2 cellular contexts compared by ENCODE assay signal in the genomic region with DNA sequence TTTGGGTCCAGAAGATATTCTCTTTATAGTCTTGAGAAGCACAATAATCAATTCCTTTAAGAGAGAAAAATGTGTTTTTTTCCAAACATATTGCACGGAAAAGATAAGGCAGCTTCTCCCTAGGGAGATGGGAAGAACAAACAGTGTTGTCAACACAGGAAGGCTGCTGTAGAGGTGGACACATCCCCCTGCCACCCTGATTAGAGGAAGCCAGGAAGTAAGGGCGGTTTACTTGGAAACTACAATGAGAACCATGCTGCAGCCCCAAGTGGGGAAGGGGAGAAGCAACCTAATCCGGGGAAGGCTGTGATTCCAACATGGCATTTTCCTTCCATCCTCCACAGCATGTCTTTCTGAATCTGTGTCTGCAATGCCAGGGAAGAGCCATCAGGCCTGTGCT.
A peak's percentile ranks its signal among the peaks of the same experiment; 100 is the strongest.
TF ChIP-seq lines count a peak whose summit lies in the region.

No MANE protein-coding gene starts in this region.

TF ChIP-seq in GM23338, 12 proteins besides CTCF, POLR2A, EP300 and RAD21 (continued from another document):
- no peak for TF ChIP-seq REST (IDR thresholded peaks at IDR 0.05; ENCODE audit: unreplicated experiment)
TF ChIP-seq in GM23338: peak in this region for 0.

TF ChIP-seq in HepG2, 621 proteins besides CTCF, POLR2A, EP300 and RAD21 (continued from another document and continues in another):
- TF ChIP-seq, protein P1, sequence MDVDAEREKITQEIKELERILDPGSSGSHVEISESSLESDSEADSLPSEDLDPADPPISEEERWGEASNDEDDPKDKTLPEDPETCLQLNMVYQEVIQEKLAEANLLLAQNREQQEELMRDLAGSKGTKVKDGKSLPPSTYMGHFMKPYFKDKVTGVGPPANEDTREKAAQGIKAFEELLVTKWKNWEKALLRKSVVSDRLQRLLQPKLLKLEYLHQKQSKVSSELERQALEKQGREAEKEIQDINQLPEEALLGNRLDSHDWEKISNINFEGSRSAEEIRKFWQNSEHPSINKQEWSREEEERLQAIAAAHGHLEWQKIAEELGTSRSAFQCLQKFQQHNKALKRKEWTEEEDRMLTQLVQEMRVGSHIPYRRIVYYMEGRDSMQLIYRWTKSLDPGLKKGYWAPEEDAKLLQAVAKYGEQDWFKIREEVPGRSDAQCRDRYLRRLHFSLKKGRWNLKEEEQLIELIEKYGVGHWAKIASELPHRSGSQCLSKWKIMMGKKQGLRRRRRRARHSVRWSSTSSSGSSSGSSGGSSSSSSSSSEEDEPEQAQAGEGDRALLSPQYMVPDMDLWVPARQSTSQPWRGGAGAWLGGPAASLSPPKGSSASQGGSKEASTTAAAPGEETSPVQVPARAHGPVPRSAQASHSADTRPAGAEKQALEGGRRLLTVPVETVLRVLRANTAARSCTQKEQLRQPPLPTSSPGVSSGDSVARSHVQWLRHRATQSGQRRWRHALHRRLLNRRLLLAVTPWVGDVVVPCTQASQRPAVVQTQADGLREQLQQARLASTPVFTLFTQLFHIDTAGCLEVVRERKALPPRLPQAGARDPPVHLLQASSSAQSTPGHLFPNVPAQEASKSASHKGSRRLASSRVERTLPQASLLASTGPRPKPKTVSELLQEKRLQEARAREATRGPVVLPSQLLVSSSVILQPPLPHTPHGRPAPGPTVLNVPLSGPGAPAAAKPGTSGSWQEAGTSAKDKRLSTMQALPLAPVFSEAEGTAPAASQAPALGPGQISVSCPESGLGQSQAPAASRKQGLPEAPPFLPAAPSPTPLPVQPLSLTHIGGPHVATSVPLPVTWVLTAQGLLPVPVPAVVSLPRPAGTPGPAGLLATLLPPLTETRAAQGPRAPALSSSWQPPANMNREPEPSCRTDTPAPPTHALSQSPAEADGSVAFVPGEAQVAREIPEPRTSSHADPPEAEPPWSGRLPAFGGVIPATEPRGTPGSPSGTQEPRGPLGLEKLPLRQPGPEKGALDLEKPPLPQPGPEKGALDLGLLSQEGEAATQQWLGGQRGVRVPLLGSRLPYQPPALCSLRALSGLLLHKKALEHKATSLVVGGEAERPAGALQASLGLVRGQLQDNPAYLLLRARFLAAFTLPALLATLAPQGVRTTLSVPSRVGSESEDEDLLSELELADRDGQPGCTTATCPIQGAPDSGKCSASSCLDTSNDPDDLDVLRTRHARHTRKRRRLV (CRISPR knock-in tag; IDR thresholded peaks at IDR 0.05), result no peak
- TF ChIP-seq, protein P2, sequence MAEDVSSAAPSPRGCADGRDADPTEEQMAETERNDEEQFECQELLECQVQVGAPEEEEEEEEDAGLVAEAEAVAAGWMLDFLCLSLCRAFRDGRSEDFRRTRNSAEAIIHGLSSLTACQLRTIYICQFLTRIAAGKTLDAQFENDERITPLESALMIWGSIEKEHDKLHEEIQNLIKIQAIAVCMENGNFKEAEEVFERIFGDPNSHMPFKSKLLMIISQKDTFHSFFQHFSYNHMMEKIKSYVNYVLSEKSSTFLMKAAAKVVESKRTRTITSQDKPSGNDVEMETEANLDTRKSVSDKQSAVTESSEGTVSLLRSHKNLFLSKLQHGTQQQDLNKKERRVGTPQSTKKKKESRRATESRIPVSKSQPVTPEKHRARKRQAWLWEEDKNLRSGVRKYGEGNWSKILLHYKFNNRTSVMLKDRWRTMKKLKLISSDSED (CRISPR knock-in tag; IDR thresholded peaks at IDR 0.05), result no peak
- TF ChIP-seq HOXA3 (CRISPR knock-in tag; IDR thresholded peaks at IDR 0.05) (0 out of 2 replicates have a peak, but pooled peaks have one; percentile 22), FIP1L1 (IDR thresholded peaks at IDR 0.05; ENCODE audit: borderline replicate concordance, insufficient read depth, low read depth, low read length) (no peak), POLR2G (IDR thresholded peaks at IDR 0.05; ENCODE audit: low read depth, low read length) (peak; percentile 47; the same call in 1 of the 2 replicates), RFX5 (IDR thresholded peaks at IDR 0.05; ENCODE audit: low read depth, low read length) (no peak), RARG (CRISPR knock-in tag; IDR thresholded peaks at IDR 0.05; ENCODE audit: low read depth) (no peak), KDM5B (CRISPR knock-in tag; IDR thresholded peaks at IDR 0.05; ENCODE audit: borderline replicate concordance) (no peak), ATF7-NPFF (CRISPR knock-in tag; IDR thresholded peaks at IDR 0.05; ENCODE audit: low read depth) (no peak), ZBTB25 (CRISPR knock-in tag; IDR thresholded peaks at IDR 0.05) (peak; percentile 26; the same call in 1 of the 2 replicates), GATAD2A (CRISPR knock-in tag; IDR thresholded peaks at IDR 0.05) (peak; percentile 90), CEBPB (IDR thresholded peaks at IDR 0.05; ENCODE audit: borderline replicate concordance, low read depth, low read length) (no peak), POGZ (CRISPR knock-in tag; IDR thresholded peaks at IDR 0.05) (peak; percentile 90), FOXC1 (CRISPR knock-in tag; IDR thresholded peaks at IDR 0.05; ENCODE audit: borderline replicate concordance) (no peak), ZNF138 (CRISPR knock-in tag; IDR thresholded peaks at IDR 0.05; ENCODE audit: low read depth) (no peak), HES4 (CRISPR knock-in tag; IDR thresholded peaks at IDR 0.05; ENCODE audit: borderline replicate concordance) (no peak), KMT2A (CRISPR knock-in tag; IDR thresholded peaks at IDR 0.05) (no peak), SOX6 (IDR thresholded peaks at IDR 0.05) (no peak), SOX6 (CRISPR knock-in tag; IDR thresholded peaks at IDR 0.05) (peak; percentile 74), ZNF160 (CRISPR knock-in tag; IDR thresholded peaks at IDR 0.05) (no peak), ZNF709 (CRISPR knock-in tag; IDR thresholded peaks at IDR 0.05) (no peak), RORA (CRISPR knock-in tag; IDR thresholded peaks at IDR 0.05) (no peak), SIN3B (IDR thresholded peaks at IDR 0.05; ENCODE audit: low read length) (no peak), MXI1 (IDR thresholded peaks at IDR 0.05; ENCODE audit: borderline replicate concordance, low read depth, low read length) (no peak), ZNF468 (CRISPR knock-in tag; IDR thresholded peaks at IDR 0.05) (no peak), ZNF180 (CRISPR knock-in tag; IDR thresholded peaks at IDR 0.05; ENCODE audit: borderline replicate concordance, low read depth) (no peak), PHF21A (CRISPR knock-in tag; IDR thresholded peaks at IDR 0.05) (peak; percentile 25; the same call in 1 of the 2 replicates), TRIM24 (CRISPR knock-in tag; IDR thresholded peaks at IDR 0.05) (no peak), PAF1 (CRISPR knock-in tag; IDR thresholded peaks at IDR 0.05) (no peak), MLX (CRISPR knock-in tag; IDR thresholded peaks at IDR 0.05) (0 out of 2 replicates have a peak, but pooled peaks have one; percentile 22), KLF13 (CRISPR knock-in tag; IDR thresholded peaks at IDR 0.05) (no peak), CBFB (CRISPR knock-in tag; IDR thresholded peaks at IDR 0.05) (no peak), ZMAT3 (CRISPR knock-in tag; conservative IDR thresholded peaks at IDR 0.05) (no peak), SATB2 (CRISPR knock-in tag; IDR thresholded peaks at IDR 0.05) (no peak), ZFP36L1 (CRISPR knock-in tag; IDR thresholded peaks at IDR 0.05) (no peak), NFIC (IDR thresholded peaks at IDR 0.05; ENCODE audit: low read length) (no peak), WIZ (CRISPR knock-in tag; IDR thresholded peaks at IDR 0.05) (no peak), TFDP1 (CRISPR knock-in tag; IDR thresholded peaks at IDR 0.05; ENCODE audit: borderline replicate concordance) (peak; percentile 42; the same call in 1 of the 2 replicates), RFXAP (CRISPR knock-in tag; IDR thresholded peaks at IDR 0.05; ENCODE audit: borderline replicate concordance) (no peak), ZNF30 (CRISPR knock-in tag; IDR thresholded peaks at IDR 0.05) (no peak), ZNF383 (CRISPR knock-in tag; IDR thresholded peaks at IDR 0.05; ENCODE audit: borderline replicate concordance) (no peak), HMG20A (CRISPR knock-in tag; IDR thresholded peaks at IDR 0.05; ENCODE audit: borderline replicate concordance) (peak; percentile 66; the same call in 1 of the 2 replicates), ZNF550 (CRISPR knock-in tag; IDR thresholded peaks at IDR 0.05; ENCODE audit: borderline replicate concordance) (no peak), ZNF558 (CRISPR knock-in tag; IDR thresholded peaks at IDR 0.05; ENCODE audit: borderline replicate concordance) (no peak), SSRP1 (CRISPR knock-in tag; IDR thresholded peaks at IDR 0.05) (0 out of 2 replicates have a peak, but pooled peaks have one; percentile 28), ZNF781 (CRISPR knock-in tag; IDR thresholded peaks at IDR 0.05; ENCODE audit: borderline replicate concordance, not compliant biosample characterization) (peak; percentile 41), ONECUT2 (CRISPR knock-in tag; IDR thresholded peaks at IDR 0.05) (no peak), PCBP2 (optimal IDR thresholded peaks at IDR 0.05; ENCODE audit: low read depth, low read length, poor library complexity, severe bottlenecking) (no peak)
- TF ChIP-seq, protein P3, sequence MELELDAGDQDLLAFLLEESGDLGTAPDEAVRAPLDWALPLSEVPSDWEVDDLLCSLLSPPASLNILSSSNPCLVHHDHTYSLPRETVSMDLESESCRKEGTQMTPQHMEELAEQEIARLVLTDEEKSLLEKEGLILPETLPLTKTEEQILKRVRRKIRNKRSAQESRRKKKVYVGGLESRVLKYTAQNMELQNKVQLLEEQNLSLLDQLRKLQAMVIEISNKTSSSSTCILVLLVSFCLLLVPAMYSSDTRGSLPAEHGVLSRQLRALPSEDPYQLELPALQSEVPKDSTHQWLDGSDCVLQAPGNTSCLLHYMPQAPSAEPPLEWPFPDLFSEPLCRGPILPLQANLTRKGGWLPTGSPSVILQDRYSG (CRISPR knock-in tag; IDR thresholded peaks at IDR 0.05), result no peak
- TF ChIP-seq, protein P4, sequence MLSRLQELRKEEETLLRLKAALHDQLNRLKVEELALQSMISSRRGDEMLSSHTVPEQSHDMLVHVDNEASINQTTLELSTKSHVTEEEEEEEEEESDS (CRISPR knock-in tag; IDR thresholded peaks at IDR 0.05; ENCODE audit: borderline replicate concordance), result no peak
- TF ChIP-seq, protein P5, sequence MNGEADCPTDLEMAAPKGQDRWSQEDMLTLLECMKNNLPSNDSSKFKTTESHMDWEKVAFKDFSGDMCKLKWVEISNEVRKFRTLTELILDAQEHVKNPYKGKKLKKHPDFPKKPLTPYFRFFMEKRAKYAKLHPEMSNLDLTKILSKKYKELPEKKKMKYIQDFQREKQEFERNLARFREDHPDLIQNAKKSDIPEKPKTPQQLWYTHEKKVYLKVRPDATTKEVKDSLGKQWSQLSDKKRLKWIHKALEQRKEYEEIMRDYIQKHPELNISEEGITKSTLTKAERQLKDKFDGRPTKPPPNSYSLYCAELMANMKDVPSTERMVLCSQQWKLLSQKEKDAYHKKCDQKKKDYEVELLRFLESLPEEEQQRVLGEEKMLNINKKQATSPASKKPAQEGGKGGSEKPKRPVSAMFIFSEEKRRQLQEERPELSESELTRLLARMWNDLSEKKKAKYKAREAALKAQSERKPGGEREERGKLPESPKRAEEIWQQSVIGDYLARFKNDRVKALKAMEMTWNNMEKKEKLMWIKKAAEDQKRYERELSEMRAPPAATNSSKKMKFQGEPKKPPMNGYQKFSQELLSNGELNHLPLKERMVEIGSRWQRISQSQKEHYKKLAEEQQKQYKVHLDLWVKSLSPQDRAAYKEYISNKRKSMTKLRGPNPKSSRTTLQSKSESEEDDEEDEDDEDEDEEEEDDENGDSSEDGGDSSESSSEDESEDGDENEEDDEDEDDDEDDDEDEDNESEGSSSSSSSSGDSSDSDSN (CRISPR knock-in tag; IDR thresholded peaks at IDR 0.05), result no peak; the same call in 1 of the 2 replicates
- TF ChIP-seq, protein P6, sequence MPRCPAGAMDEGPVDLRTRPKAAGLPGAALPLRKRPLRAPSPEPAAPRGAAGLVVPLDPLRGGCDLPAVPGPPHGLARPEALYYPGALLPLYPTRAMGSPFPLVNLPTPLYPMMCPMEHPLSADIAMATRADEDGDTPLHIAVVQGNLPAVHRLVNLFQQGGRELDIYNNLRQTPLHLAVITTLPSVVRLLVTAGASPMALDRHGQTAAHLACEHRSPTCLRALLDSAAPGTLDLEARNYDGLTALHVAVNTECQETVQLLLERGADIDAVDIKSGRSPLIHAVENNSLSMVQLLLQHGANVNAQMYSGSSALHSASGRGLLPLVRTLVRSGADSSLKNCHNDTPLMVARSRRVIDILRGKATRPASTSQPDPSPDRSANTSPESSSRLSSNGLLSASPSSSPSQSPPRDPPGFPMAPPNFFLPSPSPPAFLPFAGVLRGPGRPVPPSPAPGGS (CRISPR knock-in tag; IDR thresholded peaks at IDR 0.05), result no peak
- TF ChIP-seq, protein P7, sequence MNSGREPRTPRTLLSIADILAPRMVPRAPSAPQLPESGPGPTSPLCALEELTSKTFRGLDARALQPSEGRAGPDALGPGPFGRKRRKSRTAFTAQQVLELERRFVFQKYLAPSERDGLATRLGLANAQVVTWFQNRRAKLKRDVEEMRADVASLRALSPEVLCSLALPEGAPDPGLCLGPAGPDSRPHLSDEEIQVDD (CRISPR knock-in tag; IDR thresholded peaks at IDR 0.05; ENCODE audit: borderline replicate concordance), result no peak
- TF ChIP-seq, protein P8, sequence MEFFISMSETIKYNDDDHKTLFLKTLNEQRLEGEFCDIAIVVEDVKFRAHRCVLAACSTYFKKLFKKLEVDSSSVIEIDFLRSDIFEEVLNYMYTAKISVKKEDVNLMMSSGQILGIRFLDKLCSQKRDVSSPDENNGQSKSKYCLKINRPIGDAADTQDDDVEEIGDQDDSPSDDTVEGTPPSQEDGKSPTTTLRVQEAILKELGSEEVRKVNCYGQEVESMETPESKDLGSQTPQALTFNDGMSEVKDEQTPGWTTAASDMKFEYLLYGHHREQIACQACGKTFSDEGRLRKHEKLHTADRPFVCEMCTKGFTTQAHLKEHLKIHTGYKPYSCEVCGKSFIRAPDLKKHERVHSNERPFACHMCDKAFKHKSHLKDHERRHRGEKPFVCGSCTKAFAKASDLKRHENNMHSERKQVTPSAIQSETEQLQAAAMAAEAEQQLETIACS (CRISPR knock-in tag; IDR thresholded peaks at IDR 0.05), result no peak
